In genomic region chr20:59006864-59007757, GRCh38 we compare ENCODE assay signal across 8 cellular contexts. TPM values are rescaled to one million over a fixed set of nuclear protein-coding genes. Genes with fewer than 3 reads are reported as not detected.
DNase-seq lines count a peak whose midpoint lies in the region; ATAC-seq and TF ChIP-seq lines count a peak whose summit lies in the region.

Gene CTSZ (minus strand): TSS chr20:59007254. CDS start chr20:59007128, 126 bp downstream.

- H3K27me3 Mint-ChIP-seq in T-cell = no peaks in the 10 kb centered on the region

- TF ChIP-seq POLR2A in spleen (IDR thresholded peaks at IDR 0.05) = no peak

- peak; percentile 62 to 76 (median 68) for ATAC-seq in T-cell (replicated peaks in 1 of 4)
- ATAC-seq in GM18520 (IDR thresholded peaks at IDR 0.05; ENCODE audit: unreplicated experiment) = no peak

- H3K4me1 Mint-ChIP-seq in T-cell = peaks cover 49 to 51% (median 51%) of the 10 kb centered on the region in 3 donors

- 5 to 21% (median 5%) methylated on average over 23 to 86 of the region's 86 CpGs for WGBS in spleen, 5 donors

- peak; percentile 56 for DNase-seq in Caki2 (ENCODE audit: low read depth)
- DNase-seq in HFF-Myc (ENCODE audit: extremely low read depth, low read depth) = no peak
- peak in 16 of 34 experiments; percentile 11 to 53 (median 30) for DNase-seq in T-cell
- DNase-seq in T47D (ENCODE audit: low read depth in 1 of 2, low spot score in 1 of 2) = peak; percentile 69 to 91
- peak; percentile 94 for DNase-seq in spleen
- DNase-seq in amniotic stem cell (lab: John Stamatoyannopoulos, UW) = no peak

- POLR2A ChIA-PET in T-cell (lab: Charles Lee) = no interaction called here

- H3K27ac ChIP-seq in iPS-20b (ENCODE audit: low read length) (no peak within 1 kb of the TSS), spleen (peak within 1 kb of the TSS; percentile 88 to 99 (median 95))

- H3K36me3 ChIP-seq in iPS-20b (ENCODE audit: insufficient read depth, low read depth, low read length) (no peaks in the 10 kb centered on the region), spleen (peaks cover 0 to 24% (median 9%) of the 10 kb centered on the region in 6 donors)

- H3K9ac ChIP-seq in iPS-20b (ENCODE audit: low read depth, low read length) = peak within 1 kb of the TSS; percentile 65; the same call in 1 of the 2 replicates

- H3K27me3 ChIP-seq in iPS-20b (ENCODE audit: insufficient read depth, low read length) = peaks cover 26% of the 10 kb centered on the region
- H3K27me3 ChIP-seq in spleen (replicated peaks in 1 of 7) = no peaks in the 10 kb centered on the region

- TF ChIP-seq CTCF in HFF-Myc (IDR thresholded peaks at IDR 0.05; ENCODE audit: low read depth, low read length, missing control alignments) (no peak), spleen (IDR thresholded peaks at IDR 0.05 in 8 of 11, conservative IDR thresholded peaks at IDR 0.05 in 3 of 11) (no peak)

- peaks cover 6% of the 10 kb centered on the region for H3K4me1 ChIP-seq in iPS-20b (ENCODE audit: insufficient read depth, low read length)
- H3K4me1 ChIP-seq in spleen = peaks cover 32 to 97% (median 73%) of the 10 kb centered on the region in 6 donors

- H3K9me3 ChIP-seq in iPS-20b (ENCODE audit: insufficient read depth, low read depth, low read length) (no peaks in the 10 kb centered on the region), spleen (no peaks in the 10 kb centered on the region)

- H3K4me3 ChIP-seq in HFF-Myc (replicated peaks; ENCODE audit: low read depth, low read length) (peak within 1 kb of the TSS; percentile 58), iPS-20b (ENCODE audit: low read length) (peak within 1 kb of the TSS; percentile 69), spleen (peak within 1 kb of the TSS; percentile 62 to 89 (median 73))

- H3K27ac Mint-ChIP-seq in T-cell = peak within 1 kb of the TSS; percentile 67 to 90

- H3K4me3 Mint-ChIP-seq in T-cell = peak within 1 kb of the TSS; percentile 70 to 83 (median 81)

- in situ Hi-C loops in Caki2 (cut with HindIII; ENCODE audit: low pct_unique_long_range_greater_than_20kb, low sequenced_read_pairs) (no loop called here), T47D (cut with HindIII; ENCODE audit: low pct_unique_long_range_greater_than_20kb, low sequenced_read_pairs) (no loop called here)

- intact Hi-C loops in spleen (cut with DNase I; ENCODE audit: low total_unique reads) = loop anchor here (10.0 kb wide), 1 partner anchor 112 kb away; no protein-coding TSS in a partner anchor

- CTCF ChIA-PET in T-cell (lab: Charles Lee) = no interaction called here

- H3K9me3 Mint-ChIP-seq in T-cell = no peaks in the 10 kb centered on the region

- H3K36me3 Mint-ChIP-seq in T-cell = peaks cover 3% of the 10 kb centered on the region

RNA-seq across cellular contexts. Expression of gene CTSZ, which starts in this region (rescaled TPM):
- 338 and 349 TPM in 2 replicates for total RNA-seq in Caki2 (2014; rRNA removed; shearing (Covaris generic); ENCODE audit: low replicate concordance)
- total RNA-seq in T-cell = 10 to 100 TPM; 16.8 to 37.1 (median 26.1) TPM
- total RNA-seq in spleen = 100 to 1,000 TPM; 198 to 286 (median 238) TPM
- polyA plus RNA-seq in spleen = 100 to 1,000 TPM; 202 to 276 (median 223) TPM

Comparison
In these comparisons a context has a peak if more than half of its experiments do, and no peak if none do; other contexts are left out.
1. DNase-seq: peak in Caki2 (single experiment), T47D (2 of 2) and spleen (single experiment); none in HFF-Myc (single experiment) and amniotic stem cell (single experiment).
2. Peak in every context shown above with its lines, with median percentiles within 50 percentile points of each other: H3K4me3 ChIP-seq.